ENCODE assay signal across 13 cellular contexts in genomic region chr13:99316657-99317244, GRCh38. TPM values are rescaled to one million over a fixed set of nuclear protein-coding genes. Genes with fewer than 3 reads are reported as not detected.
DNase-seq lines count a peak whose midpoint lies in the region; ATAC-seq and TF ChIP-seq lines count a peak whose summit lies in the region.
"Had no signal": no experiment of that assay in that cellular context is flagged by ENCODE, and none has a peak within 500 bp of the region (broad histone marks: within the 10 kb centered on the region; RNA-seq: fewer than 3 reads in every experiment).

No MANE protein-coding gene starts in this region.

- H3K27me3 ChIP-seq in smooth muscle cell (ENCODE audit: low read depth), result no peaks in the 10 kb centered on the region
- H3K27me3 ChIP-seq: heart right ventricle had no signal

- no peaks in the 10 kb centered on the region for H3K36me3 ChIP-seq in smooth muscle cell (ENCODE audit: low read depth)

- no peak for DNase-seq in activated T-cell treated with anti-CD3 and anti-CD28 coated beads, Interleukin-2, amount 50 U/mL, for 4 hours
- no peak for DNase-seq in activated T-cell treated with anti-CD3 and anti-CD28 coated beads, Interleukin-2, amount 50 U/mL, for 1 hour
- DNase-seq in NCI-H1417 (lab: John Stamatoyannopoulos, UW), result peak; percentile 66 to 87 (median 79)
- no peak for DNase-seq in activated T-helper 1 cell treated with anti-CD3 and anti-CD28 coated beads, Interleukin-12 subunit alpha, Interleukin-12 subunit beta, Interleukin-2, Interleukin-4 antibody, amounts not matched to agents 30 ng/mL and 10 ng/mL and 1 ng/mL, durations not matched to agents 14 hours and 24 hours and 36 hours (ENCODE audit: low spot score)
- no peak for DNase-seq in naive thymus-derived CD8-positive, alpha-beta T cell
- no peak for DNase-seq in smooth muscle cell (lab: John Stamatoyannopoulos, UW; ENCODE audit: unreplicated experiment)
- DNase-seq: activated gamma-delta T cell treated with Interleukin-2 at 50 U/mL for 16 hours, heart right ventricle, mesendoderm had no signal

- H3K27ac ChIP-seq in smooth muscle cell (ENCODE audit: low read depth), result no peak overlapping the region

- POLR2A ChIA-PET in naive thymus-derived CD8-positive, alpha-beta T cell (lab: Charles Lee), result no interaction called here

- ATAC-seq in activated T-cell treated with anti-CD3 and anti-CD28 coated beads, Interleukin-2, amount 50 U/mL, for 4 hours, result no peak
- no peak for ATAC-seq in naive thymus-derived CD8-positive, alpha-beta T cell
- ATAC-seq in HG02885 (IDR thresholded peaks at IDR 0.05; ENCODE audit: poor library complexity, unreplicated experiment) (no peak), GM21360 (IDR thresholded peaks at IDR 0.05; ENCODE audit: unreplicated experiment) (no peak)
- ATAC-seq: Panc1 had no signal

- no peaks in the 10 kb centered on the region for H3K9me3 ChIP-seq in smooth muscle cell (replicated peaks; ENCODE audit: low read depth)
- H3K9me3 ChIP-seq: heart right ventricle had no signal

- no peak overlapping the region for H2AFZ ChIP-seq in smooth muscle cell (ENCODE audit: low read depth)

- peaks cover 20% of the 10 kb centered on the region for H3F3A ChIP-seq in smooth muscle cell (ENCODE audit: low read depth)

- no peak overlapping the region for H3K4me2 ChIP-seq in smooth muscle cell

- peaks cover 27% of the 10 kb centered on the region for H3K36me3 Mint-ChIP-seq in activated T-cell treated with anti-CD3 and anti-CD28 coated beads, Interleukin-2, amount 50 U/mL, for 4 hours (ENCODE audit: insufficient read depth)
- peaks cover 35% of the 10 kb centered on the region for H3K36me3 Mint-ChIP-seq in activated T-helper 1 cell treated with anti-CD3 and anti-CD28 coated beads, Interleukin-12 subunit alpha, Interleukin-12 subunit beta, Interleukin-2, Interleukin-4 antibody, amounts not matched to agents 30 ng/mL and 10 ng/mL and 1 ng/mL, durations not matched to agents 14 hours and 24 hours and 36 hours (ENCODE audit: low read depth)
- peaks cover 10 to 46% (median 22%) of the 10 kb centered on the region in 3 donors for H3K36me3 Mint-ChIP-seq in naive thymus-derived CD8-positive, alpha-beta T cell

- peaks cover 6% of the 10 kb centered on the region for H3K79me2 ChIP-seq in smooth muscle cell (ENCODE audit: low read depth)

- no peaks in the 10 kb centered on the region for H3K9me3 Mint-ChIP-seq in activated T-cell treated with anti-CD3 and anti-CD28 coated beads, Interleukin-2, amount 50 U/mL, for 4 hours
- no peaks in the 10 kb centered on the region for H3K9me3 Mint-ChIP-seq in activated T-helper 1 cell treated with anti-CD3 and anti-CD28 coated beads, Interleukin-12 subunit alpha, Interleukin-12 subunit beta, Interleukin-2, Interleukin-4 antibody, amounts not matched to agents 30 ng/mL and 10 ng/mL and 1 ng/mL, durations not matched to agents 14 hours and 24 hours and 36 hours
- no peaks in the 10 kb centered on the region for H3K9me3 Mint-ChIP-seq in naive thymus-derived CD8-positive, alpha-beta T cell

- no peaks in the 10 kb centered on the region for H4K20me1 ChIP-seq in smooth muscle cell (ENCODE audit: low read depth)

- H3K9ac ChIP-seq in smooth muscle cell (ENCODE audit: low read depth), result no peak overlapping the region

- peak overlapping the region; percentile 22 for H3K4me3 Mint-ChIP-seq in activated T-cell treated with anti-CD3 and anti-CD28 coated beads, Interleukin-2, amount 50 U/mL, for 4 hours
- H3K4me3 Mint-ChIP-seq in activated T-helper 1 cell treated with anti-CD3 and anti-CD28 coated beads, Interleukin-12 subunit alpha, Interleukin-12 subunit beta, Interleukin-2, Interleukin-4 antibody, amounts not matched to agents 30 ng/mL and 10 ng/mL and 1 ng/mL, durations not matched to agents 14 hours and 24 hours and 36 hours, result no peak overlapping the region
- H3K4me3 Mint-ChIP-seq in naive thymus-derived CD8-positive, alpha-beta T cell, result peak overlapping the region in 8 of 10 donors; percentile 7 to 64 (median 44)

- peak overlapping the region; percentile 46 for H3K27ac Mint-ChIP-seq in activated T-helper 1 cell treated with anti-CD3 and anti-CD28 coated beads, Interleukin-12 subunit alpha, Interleukin-12 subunit beta, Interleukin-2, Interleukin-4 antibody, amounts not matched to agents 30 ng/mL and 10 ng/mL and 1 ng/mL, durations not matched to agents 14 hours and 24 hours and 36 hours
- peak overlapping the region; percentile 79 to 98 (median 94) for H3K27ac Mint-ChIP-seq in naive thymus-derived CD8-positive, alpha-beta T cell

- TF ChIP-seq CTCF in smooth muscle cell (IDR thresholded peaks at IDR 0.05; ENCODE audit: borderline replicate concordance, insufficient read depth, poor library complexity, severe bottlenecking), result no peak

- H3K4me3 ChIP-seq in smooth muscle cell, result no peak overlapping the region
- H3K4me3 ChIP-seq: heart right ventricle had no signal

- intact Hi-C loops in activated T-helper 1 cell treated with anti-CD3 and anti-CD28 coated beads, Interleukin-12 subunit alpha, Interleukin-12 subunit beta, Interleukin-2, Interleukin-4 antibody, amounts not matched to agents 30 ng/mL and 10 ng/mL and 1 ng/mL, durations not matched to agents 14 hours and 24 hours and 36 hours (cut with micrococcal nuclease), result no loop called here

- 91% methylated on average over 6 of the region's 6 CpGs for WGBS in smooth muscle cell (ENCODE audit: low lambda C conversion rate)

- H3K4me1 ChIP-seq in smooth muscle cell (ENCODE audit: low read depth), result peaks cover 5% of the 10 kb centered on the region

- peaks cover 80% of the 10 kb centered on the region for H3K4me1 Mint-ChIP-seq in activated T-cell treated with anti-CD3 and anti-CD28 coated beads, Interleukin-2, amount 50 U/mL, for 4 hours (ENCODE audit: low read depth)
- peaks cover 72% of the 10 kb centered on the region for H3K4me1 Mint-ChIP-seq in activated T-helper 1 cell treated with anti-CD3 and anti-CD28 coated beads, Interleukin-12 subunit alpha, Interleukin-12 subunit beta, Interleukin-2, Interleukin-4 antibody, amounts not matched to agents 30 ng/mL and 10 ng/mL and 1 ng/mL, durations not matched to agents 14 hours and 24 hours and 36 hours (ENCODE audit: low read depth)
- H3K4me1 Mint-ChIP-seq in naive thymus-derived CD8-positive, alpha-beta T cell, result peaks cover 40 to 75% (median 67%) of the 10 kb centered on the region in 4 donors

- H3K27me3 Mint-ChIP-seq in activated T-cell treated with anti-CD3 and anti-CD28 coated beads, Interleukin-2, amount 50 U/mL, for 4 hours (ENCODE audit: low read depth), result no peaks in the 10 kb centered on the region
- H3K27me3 Mint-ChIP-seq in activated T-helper 1 cell treated with anti-CD3 and anti-CD28 coated beads, Interleukin-12 subunit alpha, Interleukin-12 subunit beta, Interleukin-2, Interleukin-4 antibody, amounts not matched to agents 30 ng/mL and 10 ng/mL and 1 ng/mL, durations not matched to agents 14 hours and 24 hours and 36 hours (ENCODE audit: insufficient read depth), result no peaks in the 10 kb centered on the region
- H3K27me3 Mint-ChIP-seq in naive thymus-derived CD8-positive, alpha-beta T cell, result no peaks in the 10 kb centered on the region

RNA-seq across cellular contexts. Expression of gene GPR183, which starts 9.6 kb away (rescaled TPM):
- 10 to 100 TPM; 48.6 to 86.8 (median 65.7) TPM for total RNA-seq in activated T-cell treated with anti-CD3 and anti-CD28 coated beads, Interleukin-2, amount 50 U/mL, for 4 hours
- total RNA-seq in activated T-helper 1 cell treated with anti-CD3 and anti-CD28 coated beads, Interleukin-12 subunit alpha, Interleukin-12 subunit beta, Interleukin-2, Interleukin-4 antibody, amounts not matched to agents 30 ng/mL and 10 ng/mL and 1 ng/mL, durations not matched to agents 14 hours and 24 hours and 36 hours, result 22.6 and 23.6 TPM in 2 replicates
- total RNA-seq in naive thymus-derived CD8-positive, alpha-beta T cell, result 10 to 100 TPM in 1 of 2 experiments, 1 to 10 TPM in 1; 8.4 to 10.4 TPM
- polyA plus RNA-seq in naive thymus-derived CD8-positive, alpha-beta T cell, result 10 to 100 TPM in 2 of 3 donors, 1 to 10 TPM in 1; 9.2 to 35.5 (median 13.1) TPM
- 33.0 and 46.4 TPM in 2 replicates for total RNA-seq in smooth muscle cell
- 26.8 and 32.4 TPM in 2 replicates for polyA plus RNA-seq in smooth muscle cell

RNA-seq across cellular contexts. Expression of gene GPR18, which starts 58.6 kb away (rescaled TPM):
- 1 to 10 TPM; 3.3 to 4.0 (median 3.9) TPM for total RNA-seq in activated T-cell treated with anti-CD3 and anti-CD28 coated beads, Interleukin-2, amount 50 U/mL, for 4 hours
- total RNA-seq in activated T-helper 1 cell treated with anti-CD3 and anti-CD28 coated beads, Interleukin-12 subunit alpha, Interleukin-12 subunit beta, Interleukin-2, Interleukin-4 antibody, amounts not matched to agents 30 ng/mL and 10 ng/mL and 1 ng/mL, durations not matched to agents 14 hours and 24 hours and 36 hours, result 12.0 and 15.9 TPM in 2 replicates
- total RNA-seq in naive thymus-derived CD8-positive, alpha-beta T cell, result 10 to 100 TPM; 31.1 to 31.3 TPM
- 10 to 100 TPM; 22.2 to 37.0 (median 26.1) TPM for polyA plus RNA-seq in naive thymus-derived CD8-positive, alpha-beta T cell
- 0.36 TPM in 1 of 2 replicates, not detected in the other for total RNA-seq in smooth muscle cell
- 0.38 TPM in 1 of 2 replicates, not detected in the other for polyA plus RNA-seq in smooth muscle cell
- total RNA-seq: temporal lobe had no signal
- polyA plus RNA-seq: heart right ventricle had no signal

Comparison
In these comparisons a context has a peak if more than half of its experiments do, and no peak if none do; other contexts are left out.
1. DNase-seq: peak in NCI-H1417 (3 of 3); none in activated T-cell treated with anti-CD3 and anti-CD28 coated beads, Interleukin-2, amount 50 U/mL, for 4 hours (single experiment), activated T-cell treated with anti-CD3 and anti-CD28 coated beads, Interleukin-2, amount 50 U/mL, for 1 hour (single experiment), activated T-helper 1 cell treated with anti-CD3 and anti-CD28 coated beads, Interleukin-12 subunit alpha, Interleukin-12 subunit beta, Interleukin-2, Interleukin-4 antibody, amounts not matched to agents 30 ng/mL and 10 ng/mL and 1 ng/mL, durations not matched to agents 14 hours and 24 hours and 36 hours (single experiment), naive thymus-derived CD8-positive, alpha-beta T cell (0 of 10) and smooth muscle cell (single experiment).